In the genomic region with DNA sequence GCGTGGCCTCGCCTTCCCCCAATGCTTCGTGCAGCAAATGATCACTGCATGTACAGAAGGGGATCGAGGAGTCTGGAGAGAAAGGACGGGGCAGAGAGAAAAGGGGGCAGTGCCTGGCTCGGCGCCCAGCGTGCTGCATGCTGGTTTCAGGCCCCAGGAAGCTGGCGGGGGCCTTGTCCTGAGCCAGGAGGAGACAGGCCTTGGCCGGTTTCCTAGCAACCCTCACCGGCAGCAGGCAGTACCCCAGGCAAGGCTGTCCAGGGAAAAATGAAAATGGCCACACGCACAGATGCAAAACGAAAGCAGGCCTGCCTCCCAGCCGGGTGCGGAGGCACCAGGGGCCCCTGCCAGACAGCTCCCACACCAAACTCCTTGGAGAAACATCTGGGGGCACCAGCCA, we compare ENCODE assay signal across 8 cellular contexts.
A peak's percentile ranks its signal among the peaks of the same experiment; 100 is the strongest.
DNase-seq lines count a peak whose midpoint lies in the region; ATAC-seq, FAIRE-seq and TF ChIP-seq lines count a peak whose summit lies in the region.

No MANE protein-coding gene starts in this region.

- H3K4me1 Mint-ChIP-seq in astrocyte (ENCODE audit: low read depth, unreplicated experiment): peaks cover 7% of the 10 kb centered on the region

- H3K4me3 ChIP-seq in A673 (ENCODE audit: low read depth, low read length, poor library complexity, severe bottlenecking): no peak overlapping the region
- peak overlapping the region; percentile 50 for H3K4me3 ChIP-seq in astrocyte (ENCODE audit: insufficient read depth, low read depth, low read length)

- ATAC-seq in GM18861 (IDR thresholded peaks at IDR 0.05; ENCODE audit: unreplicated experiment): no peak

- peaks cover 69% of the 10 kb centered on the region for H3K79me2 ChIP-seq in astrocyte (ENCODE audit: insufficient read depth, low read length)

- CTCF ChIA-PET in A673 (lab: Charles Lee): no interaction called here

- peaks cover 61% of the 10 kb centered on the region for H4K20me1 ChIP-seq in astrocyte (ENCODE audit: insufficient read depth, low read length)

- no peaks in the 10 kb centered on the region for H3K9me3 ChIP-seq in A673 (ENCODE audit: low read depth, low read length, poor library complexity, severe bottlenecking)
- no peaks in the 10 kb centered on the region for H3K9me3 ChIP-seq in astrocyte (ENCODE audit: insufficient read depth, low read depth, low read length)

- H3K27me3 ChIP-seq in A673 (replicated peaks; ENCODE audit: insufficient read depth, low read depth, low read length, poor library complexity) (no peaks in the 10 kb centered on the region), astrocyte (ENCODE audit: insufficient read depth, low read length) (no peaks in the 10 kb centered on the region)

- H3K36me3 Mint-ChIP-seq in astrocyte (ENCODE audit: low read depth, unreplicated experiment): peaks cover 2% of the 10 kb centered on the region

- H3K9ac ChIP-seq in astrocyte (ENCODE audit: low read length): peak overlapping the region; percentile 64

- TF ChIP-seq CTCF in A673 (conservative IDR thresholded peaks at IDR 0.05; ENCODE audit: low read depth, low read length) (no peak), astrocyte (IDR thresholded peaks at IDR 0.05; ENCODE audit: insufficient read depth, low read depth, low read length) (no peak)

- H3K27ac ChIP-seq in A673 (ENCODE audit: low read depth, low read length, poor library complexity, severe bottlenecking): no peak overlapping the region
- no peak overlapping the region for H3K27ac ChIP-seq in astrocyte (ENCODE audit: low read depth, low read length)

- no peak for FAIRE-seq in astrocyte (lab: Jason Lieb, UNC)

- H3K9me3 Mint-ChIP-seq in astrocyte (ENCODE audit: unreplicated experiment): no peaks in the 10 kb centered on the region

- H3K36me3 ChIP-seq in A673 (ENCODE audit: insufficient read depth, low read length, poor library complexity, severe bottlenecking) (no peaks in the 10 kb centered on the region), astrocyte (ENCODE audit: insufficient read depth, low read length) (no peaks in the 10 kb centered on the region)

- peaks cover 31% of the 10 kb centered on the region for H3K4me1 ChIP-seq in A673 (ENCODE audit: insufficient read depth, low read length, poor library complexity, severe bottlenecking)
- peaks cover 16% of the 10 kb centered on the region for H3K4me1 ChIP-seq in astrocyte (ENCODE audit: insufficient read depth, low read length)

- H2AFZ ChIP-seq in astrocyte (ENCODE audit: low read depth, low read length): peak overlapping the region; percentile 28

- peak overlapping the region; percentile 87 for H3K4me2 ChIP-seq in astrocyte (ENCODE audit: low read length)

- no peak overlapping the region for H3K27ac Mint-ChIP-seq in astrocyte (ENCODE audit: unreplicated experiment)

- intact Hi-C loops in A673 (cut with micrococcal nuclease; ENCODE audit: unreplicated experiment): no loop called here

- BruUV-seq in A673 (replicated peaks; lab: Mats Ljungman, UMichigan): no TSS peak

- no peak overlapping the region for H3K4me3 Mint-ChIP-seq in astrocyte (ENCODE audit: unreplicated experiment)

- DNase-seq in A673 (ENCODE audit: low spot score) (peak; percentile 43), EH (ENCODE audit: low read depth) (peak; percentile 49), astrocyte (ENCODE audit: low read depth) (peak; percentile 50), mucosa of gallbladder (ENCODE audit: low spot score) (peak; percentile 18), NOMO-1 (lab: John Stamatoyannopoulos, UW; ENCODE audit: unreplicated experiment in 2 of 2) (no peak), SIG-M5 treated with dmso at 0.1 percent for 504 hours (lab: John Stamatoyannopoulos, UW; ENCODE audit: unreplicated experiment) (no peak), NCI-H1694 (lab: John Stamatoyannopoulos, UW) (no peak)

- POLR2A ChIA-PET in A673 (lab: Charles Lee; ENCODE audit: low non-redundant PET): no interaction called here

- H3K27me3 Mint-ChIP-seq in astrocyte (ENCODE audit: low read depth, unreplicated experiment): no peaks in the 10 kb centered on the region

Comparison
In these comparisons a context has a peak if more than half of its experiments do, and no peak if none do; other contexts are left out.
1. DNase-seq: peak in A673 (single experiment), EH (single experiment), astrocyte (single experiment) and mucosa of gallbladder (single experiment); none in NOMO-1 (0 of 2), SIG-M5 treated with dmso at 0.1 percent for 504 hours (single experiment) and NCI-H1694 (single experiment).